In the genomic region with DNA sequence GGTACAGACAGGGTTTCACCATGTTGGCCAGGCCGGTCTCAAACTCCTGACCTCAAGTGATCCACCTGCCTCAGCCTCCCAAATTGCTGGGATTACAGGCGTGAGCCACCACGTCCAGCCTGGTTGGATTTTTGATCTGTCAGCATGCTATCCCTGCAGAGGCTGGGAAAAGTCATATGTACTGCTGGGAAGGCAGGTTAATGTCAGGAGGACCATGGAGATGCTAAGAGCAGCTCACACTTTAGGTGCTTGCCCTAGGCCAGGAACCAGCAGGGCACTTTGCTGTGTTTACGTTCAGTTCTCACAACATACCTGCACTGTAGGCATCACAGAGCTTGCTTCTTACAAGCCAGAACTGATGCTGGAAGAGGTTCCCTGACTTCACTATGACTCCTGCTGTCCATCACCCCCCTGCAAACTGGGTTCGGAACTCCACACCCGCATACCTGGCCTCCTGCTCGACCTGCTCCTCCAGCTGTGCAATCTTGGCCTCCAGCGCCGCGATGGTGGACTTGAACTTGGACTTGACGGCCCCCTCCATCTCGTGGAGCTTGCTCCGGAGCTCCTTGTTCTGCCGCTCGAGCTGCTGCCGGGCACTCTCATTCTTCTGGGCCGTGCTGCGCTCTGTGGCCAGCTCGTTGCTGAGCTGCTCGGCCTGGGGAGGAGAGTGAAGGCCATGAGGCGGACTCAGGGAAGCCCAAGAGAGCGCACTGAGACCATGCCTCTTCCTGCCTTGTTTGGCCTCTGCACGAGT, we compare ENCODE assay signal across 17 cellular contexts.
"Had no signal": no experiment of that assay in that cellular context is flagged by ENCODE, and none has a peak within 500 bp of the region (broad histone marks: within the 10 kb centered on the region; RNA-seq: fewer than 3 reads in every experiment).

No MANE protein-coding gene starts in this region.

- H3K27me3 ChIP-seq: colonic mucosa, heart left ventricle, right atrium auricular region, tibial artery, upper lobe of left lung, vagina had no signal

- H3K4me3 ChIP-seq: colonic mucosa, heart left ventricle, right atrium auricular region, tibial artery, upper lobe of left lung, vagina had no signal

- H3K4me1 ChIP-seq: colonic mucosa, heart left ventricle, right atrium auricular region, tibial artery, upper lobe of left lung, vagina had no signal

- DNase-seq: colonic mucosa; dermis blood vessel endothelial cell; erythroblast; foreskin melanocyte; heart left ventricle; hippocampal formation; kidney glomerular epithelial cell; naive thymus-derived CD4-positive, alpha-beta T cell; nephron progenitor cell; stimulated activated CD4-positive, alpha-beta T cell treated with anti-CD3 and anti-CD28 coated beads, Interleukin-4, amount 100 ng/mL, for 1 hour; stimulated activated CD8-positive, alpha-beta memory T cell treated with anti-CD3 and anti-CD28 coated beads, Interleukin-4, amount 100 ng/mL, for 48 hours; stimulated activated naive CD8-positive, alpha-beta T cell treated with anti-CD3 and anti-CD28 coated beads, Interleukin-15, Interleukin-2, amounts not matched to agents 100 U/mL and 50 U/mL, for 24 hours; tibial artery had no signal

- H3K27me3 Mint-ChIP-seq: naive thymus-derived CD4-positive, alpha-beta T cell had no signal

- ATAC-seq: heart left ventricle; stimulated activated naive CD8-positive, alpha-beta T cell treated with anti-CD3 and anti-CD28 coated beads, Interleukin-15, Interleukin-2, amounts not matched to agents 100 U/mL and 50 U/mL, for 24 hours had no signal

- H3K9me3 ChIP-seq: colonic mucosa, heart left ventricle, right atrium auricular region, tibial artery, upper lobe of left lung, vagina had no signal

- H3K27ac Mint-ChIP-seq: nephron progenitor cell had no signal

- H3K27ac ChIP-seq: colonic mucosa, right atrium auricular region, tibial artery, upper lobe of left lung, vagina had no signal

- H3K9me3 Mint-ChIP-seq: naive thymus-derived CD4-positive, alpha-beta T cell; nephron progenitor cell; stimulated activated effector memory CD8-positive, alpha-beta T cell treated with anti-CD3 and anti-CD28 coated beads, Interleukin-12 subunit alpha, Interleukin-12 subunit beta, amount 100 ng/mL, for 72 hours had no signal

- H3K4me3 Mint-ChIP-seq: naive thymus-derived CD4-positive, alpha-beta T cell; nephron progenitor cell; stimulated activated effector memory CD8-positive, alpha-beta T cell treated with anti-CD3 and anti-CD28 coated beads, Interleukin-12 subunit alpha, Interleukin-12 subunit beta, amount 100 ng/mL, for 72 hours had no signal
